ENCODE assay signal across 2 cellular contexts in the genomic region with DNA sequence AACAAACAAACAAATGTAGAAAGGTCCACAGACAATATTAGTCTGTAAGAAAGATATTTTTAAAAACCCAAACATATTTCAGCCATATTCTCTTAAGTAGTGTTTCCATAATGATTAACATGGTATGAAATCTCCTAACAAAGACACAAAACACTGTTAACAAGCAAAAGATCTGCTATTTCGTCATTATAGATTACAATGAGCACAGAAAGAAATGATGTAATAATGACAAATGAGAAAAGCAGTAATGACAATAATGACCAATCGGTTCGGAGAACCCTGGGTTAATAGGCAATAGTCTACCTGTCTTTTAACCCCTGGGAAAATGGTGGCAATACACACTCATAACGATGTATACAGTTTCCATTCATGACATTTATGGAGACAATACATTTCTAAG.
TF ChIP-seq lines count a peak whose summit lies in the region.

No MANE protein-coding gene starts in this region.

TF ChIP-seq in HepG2, 621 proteins besides CTCF, POLR2A, EP300 and RAD21:
- no peak for TF ChIP-seq CBX1 (IDR thresholded peaks at IDR 0.05; ENCODE audit: low read depth)
- TF ChIP-seq SNAPC2 (CRISPR knock-in tag; IDR thresholded peaks at IDR 0.05): no peak
- TF ChIP-seq CEBPB (IDR thresholded peaks at IDR 0.05; ENCODE audit: borderline replicate concordance, low read depth, low read length): peak; percentile 46; the same call in 1 of the 2 replicates
- no peak for TF ChIP-seq ZNF296 (CRISPR knock-in tag; conservative IDR thresholded peaks at IDR 0.05)
- TF ChIP-seq ATF7 (IDR thresholded peaks at IDR 0.05): peak; percentile 45; the same call in 1 of the 2 replicates
- no peak for TF ChIP-seq ATF7 (CRISPR knock-in tag; IDR thresholded peaks at IDR 0.05)
TF ChIP-seq in HepG2: peak in this region for 2.

TF ChIP-seq in IMR-90, 13 proteins besides CTCF, POLR2A, EP300 and RAD21:
- 0 out of 2 replicates have a peak, but pooled peaks have one; percentile 17 for TF ChIP-seq CEBPB (IDR thresholded peaks at IDR 0.05; ENCODE audit: low read depth, low read length)
- no peak for TF ChIP-seq RCOR1 (IDR thresholded peaks at IDR 0.05; ENCODE audit: insufficient replicate concordance, low read length)
